Comparison of ENCODE assay signal across 8 cellular contexts in the genomic region with DNA sequence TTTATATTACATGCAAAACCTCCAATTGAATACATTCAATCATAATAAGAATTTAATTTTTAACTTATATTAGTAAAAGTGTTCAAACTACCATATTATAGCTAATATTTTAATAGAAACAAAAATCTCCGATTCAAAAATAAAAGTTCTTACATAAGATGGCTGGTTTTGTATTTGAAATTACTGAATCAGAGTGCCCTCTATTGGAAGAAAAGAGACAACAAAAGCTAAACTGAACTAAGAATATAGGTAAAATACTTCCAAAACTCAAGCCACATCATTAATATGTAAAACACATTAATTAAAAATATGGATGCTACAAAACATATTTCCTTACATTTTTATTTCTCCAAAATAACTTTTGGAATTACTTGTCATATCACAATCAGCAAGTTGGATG.
DNase-seq lines count a peak whose midpoint lies in the region; ATAC-seq, FAIRE-seq and TF ChIP-seq lines count a peak whose summit lies in the region.
"Had no signal": no experiment of that assay in that cellular context is flagged by ENCODE, and none has a peak within 500 bp of the region (broad histone marks: within the 10 kb centered on the region; RNA-seq: fewer than 3 reads in every experiment).

No MANE protein-coding gene starts in this region.

- H4K8ac ChIP-seq in H1 (ENCODE audit: extremely low read depth, insufficient read depth, low read length) = no peak overlapping the region

- H3K79me2 ChIP-seq in GM23248 (ENCODE audit: insufficient read depth) = no peaks in the 10 kb centered on the region
- no peaks in the 10 kb centered on the region for H3K79me2 ChIP-seq in H1 (ENCODE audit: control insufficient read depth in 1 of 2, insufficient read depth in 2 of 2, low read length in 2 of 2)

- H3K27ac ChIP-seq in GM23248 (no peak overlapping the region), H1 (ENCODE audit: low read depth, low read length) (no peak overlapping the region)
- H3K27ac ChIP-seq: neutrophil had no signal

- no peaks in the 10 kb centered on the region for H3K23me2 ChIP-seq in H1 (ENCODE audit: low read depth, low read length)

- H3F3A ChIP-seq in GM23248 (ENCODE audit: insufficient read depth) = no peaks in the 10 kb centered on the region

- H3K9me3 ChIP-seq in GM23248 (ENCODE audit: low read depth) (no peaks in the 10 kb centered on the region), H1 (ENCODE audit: insufficient read depth in 2 of 2, low read depth in 1 of 2, low read length in 1 of 2) (no peaks in the 10 kb centered on the region)
- H3K9me3 ChIP-seq: neutrophil had no signal

- peak in 1 of 2 experiments; percentile 47; a peak in 3 of 4 replicates for TF ChIP-seq RAD21 in H1 (IDR thresholded peaks at IDR 0.05 in 1 of 2, conservative IDR thresholded peaks at IDR 0.05 in 1 of 2; ENCODE audit: low read depth in 2 of 2, low read length in 2 of 2)

- no peaks in the 10 kb centered on the region for H3K36me3 ChIP-seq in GM23248 (ENCODE audit: low read depth)
- H3K36me3 ChIP-seq in H1 (ENCODE audit: control insufficient read depth in 2 of 4, insufficient read depth in 4 of 4, low read length in 3 of 4) = no peaks in the 10 kb centered on the region
- H3K36me3 ChIP-seq: neutrophil had no signal

- CTCF ChIA-PET in H1 (lab: Charles Lee; ENCODE audit: partially characterized antibody) = interaction anchor here (0.8 to 3.8 kb wide), 11 partner anchors 9 to 726 kb away, joined by 3 to 36 read pairs (median 3); no protein-coding TSS in a partner anchor

- no peak overlapping the region for H4K5ac ChIP-seq in H1 (ENCODE audit: insufficient read length, low read depth, low read length)

- POLR2A ChIA-PET in H1 (lab: Charles Lee; ENCODE audit: partially characterized antibody) = no interaction called here

- peak in 2 of 3 experiments; percentile 20 to 24; a peak in 2 of 4 replicates for TF ChIP-seq CTCF in H1 (IDR thresholded peaks at IDR 0.05; ENCODE audit: control extremely low read depth in 1 of 3, insufficient read depth in 1 of 3, low read depth in 1 of 3, low read length in 3 of 3)

- H3K27me3 ChIP-seq in GM23248 (replicated peaks; ENCODE audit: insufficient read depth) (no peaks in the 10 kb centered on the region), H1 (replicated peaks in 1 of 4; ENCODE audit: control insufficient read depth in 3 of 4, extremely low read depth in 1 of 4, insufficient read depth in 3 of 4, low read length in 3 of 4) (no peaks in the 10 kb centered on the region)
- H3K27me3 ChIP-seq: neutrophil had no signal

- DNase-seq in GM23248 = peak; percentile 56
- peak; percentile 9 for DNase-seq in NCI-H345 (lab: John Stamatoyannopoulos, UW)
- no peak for DNase-seq in H1 (ENCODE audit: low read depth in 1 of 2, low spot score in 2 of 2)
- peak; percentile 54 for DNase-seq in renal cortical epithelial cell (ENCODE audit: low read depth)
- DNase-seq in activated gamma-delta T cell (lab: John Stamatoyannopoulos, UW) = no peak

- no peak overlapping the region for H3K23ac ChIP-seq in H1 (ENCODE audit: insufficient read length)

- H2BK5ac ChIP-seq in H1 (ENCODE audit: low read depth, low read length) = no peak overlapping the region

- in situ Hi-C loops in GM23248 (cut with MboI) = loop anchor here (10.0 kb wide), 1 partner anchor 723 kb away; no protein-coding TSS in a partner anchor

- no peak for ATAC-seq in activated CD4-positive, CD25-positive, alpha-beta regulatory T cell treated with anti-CD3 and anti-CD28 coated beads, Interleukin-2, amount 50 U/mL, for 24 hours
- ATAC-seq in HG02763 (IDR thresholded peaks at IDR 0.05; ENCODE audit: unreplicated experiment) = no peak

- H3K4me1 ChIP-seq in GM23248 (ENCODE audit: insufficient read depth) (no peaks in the 10 kb centered on the region), H1 (replicated peaks in 1 of 4; ENCODE audit: control insufficient read depth in 3 of 4, insufficient read depth in 4 of 4, low read length in 3 of 4) (no peaks in the 10 kb centered on the region)

- no peak overlapping the region for H3K9ac ChIP-seq in GM23248
- H3K9ac ChIP-seq in H1 (replicated peaks in 1 of 4; ENCODE audit: extremely low read depth in 1 of 4, low read depth in 3 of 4, low read length in 3 of 4) = no peak overlapping the region

- H2BK15ac ChIP-seq in H1 (ENCODE audit: low read length) = no peak overlapping the region

- no peaks in the 10 kb centered on the region for H3K79me1 ChIP-seq in H1 (ENCODE audit: low read depth, low read length)

- H3K9me2 ChIP-seq in GM23248 (ENCODE audit: insufficient read depth) = no peaks in the 10 kb centered on the region

- no peak overlapping the region for H3K4ac ChIP-seq in H1 (replicated peaks; ENCODE audit: insufficient read length, low read depth, low read length)

- H2AK5ac ChIP-seq in H1 (ENCODE audit: low read depth, low read length) = no peak overlapping the region

- H2AFZ ChIP-seq in GM23248 (peak overlapping the region; percentile 44; the same call in 1 of the 2 replicates), H1 (ENCODE audit: low read length) (no peak overlapping the region)

- no peak for TF ChIP-seq POLR2A in H1 (IDR thresholded peaks at IDR 0.05; ENCODE audit: control extremely low read depth in 1 of 2, low read depth in 2 of 2, low read length in 2 of 2)

- no peak for TF ChIP-seq EP300 in H1 (IDR thresholded peaks at IDR 0.05; ENCODE audit: borderline replicate concordance in 1 of 2, low read depth in 2 of 2, low read length in 2 of 2)

- H2BK120ac ChIP-seq in H1 (replicated peaks; ENCODE audit: low read depth, low read length) = no peak overlapping the region

- H3K4me3 ChIP-seq in GM23248 = peak overlapping the region; percentile 35; the same call in 1 of the 2 replicates
- no peak overlapping the region for H3K4me3 ChIP-seq in H1 (ENCODE audit: extremely low read depth in 1 of 4, insufficient read depth in 2 of 4, low read depth in 3 of 4, low read length in 4 of 4)

- no peak overlapping the region for H3K56ac ChIP-seq in H1 (replicated peaks; ENCODE audit: insufficient read length, low read depth, low read length)

- no peaks in the 10 kb centered on the region for H4K20me1 ChIP-seq in GM23248 (ENCODE audit: insufficient read depth)
- no peaks in the 10 kb centered on the region for H4K20me1 ChIP-seq in H1 (replicated peaks in 1 of 2; ENCODE audit: control insufficient read depth in 1 of 2, insufficient read depth in 2 of 2, low read length in 2 of 2)

- no peak overlapping the region for H3K14ac ChIP-seq in H1 (ENCODE audit: insufficient read length)

- FAIRE-seq in H1 (lab: Jason Lieb, UNC) = no peak

- H4K91ac ChIP-seq in H1 (replicated peaks; ENCODE audit: insufficient read length, low read length) = no peak overlapping the region

- 0 to 4% methylated on average over 1 of the region's 1 CpG for WGBS in GM23248 (ENCODE audit: low coverage in 1 of 2, low lambda C conversion rate in 2 of 2, missing lambda C conversion rate in 2 of 2), 2 experiments
- WGBS in H1 (ENCODE audit: extremely low coverage in 1 of 2, insufficient coverage in 1 of 2, insufficient read length in 1 of 2, insufficient replicate concordance in 2 of 2, low coverage in 1 of 2, low lambda C conversion rate in 2 of 2, missing lambda C conversion rate in 1 of 2), 2 experiments = 83% methylated on average over 1 of the region's 1 CpG; no CpG with 5 or more reads in 1 of the 2 experiments

- H2BK12ac ChIP-seq in H1 (ENCODE audit: low read depth, low read length) = no peak overlapping the region

- peak overlapping the region; percentile 56 for H3K4me2 ChIP-seq in GM23248 (ENCODE audit: unreplicated experiment)
- no peak overlapping the region for H3K4me2 ChIP-seq in H1 (ENCODE audit: insufficient read depth in 1 of 2, low read depth in 2 of 2, low read length in 2 of 2)

- H2BK20ac ChIP-seq in H1 (ENCODE audit: low read length) = no peak overlapping the region

- no peak overlapping the region for H3K18ac ChIP-seq in H1 (ENCODE audit: extremely low read depth, low read length)

Comparison
In these comparisons a context has a peak if more than half of its experiments do, and no peak if none do; other contexts are left out.
1. DNase-seq: peak in GM23248 (single experiment), NCI-H345 (single experiment) and renal cortical epithelial cell (single experiment); none in H1 (0 of 2) and activated gamma-delta T cell (single experiment).